34 cellular contexts compared by ENCODE assay signal in the genomic region with DNA sequence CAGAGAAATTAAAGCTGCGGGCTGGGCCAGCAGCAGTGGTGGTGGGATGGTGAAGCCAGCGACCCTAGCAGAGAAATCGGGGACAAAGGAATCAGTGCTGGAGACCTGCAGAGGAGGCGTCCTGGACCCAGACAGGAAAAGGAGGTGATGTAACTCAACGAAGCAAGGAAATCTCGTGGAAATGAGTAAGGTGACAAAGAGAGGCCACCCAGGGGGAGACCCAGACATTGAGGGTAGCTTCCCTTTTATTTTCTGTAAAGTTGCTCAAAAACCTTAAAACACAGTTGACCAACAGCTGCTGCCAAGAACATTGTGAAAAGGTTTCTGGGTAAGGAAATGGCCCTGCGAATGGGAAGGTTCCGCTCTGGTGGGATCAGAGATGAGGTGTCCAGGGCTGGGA. TPM values are rescaled to one million over a fixed set of nuclear protein-coding genes. Genes with fewer than 3 reads are reported as not detected.
DNase-seq lines count a peak whose midpoint lies in the region; ATAC-seq and TF ChIP-seq lines count a peak whose summit lies in the region.
"Had no signal": no experiment of that assay in that cellular context is flagged by ENCODE, and none has a peak within 500 bp of the region (broad histone marks: within the 10 kb centered on the region; RNA-seq: fewer than 3 reads in every experiment).

No MANE protein-coding gene starts in this region.

- H3K4me2 ChIP-seq in neural progenitor cell: no peak overlapping the region

- no peak overlapping the region for H3K9ac ChIP-seq in neural progenitor cell

- no peaks in the 10 kb centered on the region for H4K20me1 ChIP-seq in neural progenitor cell (ENCODE audit: low read depth)

- DNase-seq in CD14-positive monocyte (ENCODE audit: low spot score): peak; percentile 88
- DNase-seq in NB4 (ENCODE audit: low read depth): peak; percentile 84
- DNase-seq in activated T-helper 1 cell treated with anti-CD3 and anti-CD28 coated beads, Interleukin-12 subunit alpha, Interleukin-12 subunit beta, Interleukin-2, Interleukin-4 antibody, amounts not matched to agents 30 ng/mL and 10 ng/mL and 1 ng/mL, durations not matched to agents 14 hours and 24 hours and 36 hours (ENCODE audit: low spot score): no peak
- no peak for DNase-seq in neural progenitor cell (ENCODE audit: low spot score)
- no peak for DNase-seq in NCI-H226
- DNase-seq in SW 1271 (lab: John Stamatoyannopoulos, UW): no peak
- DNase-seq in NCI-H82 (lab: John Stamatoyannopoulos, UW): no peak
- DNase-seq: ACHN; activated CD4-positive, alpha-beta T cell treated with anti-CD3 and anti-CD28 coated beads, Interleukin-2, amount 50 U/mL, for 4 hours; activated CD4-positive, CD25-positive, alpha-beta regulatory T cell; aorta; C1 segment of cervical spinal cord; Calu3; caudate nucleus; DMS79 treated with DMSO at 0.1 percent for 48 hours; HFFc6; hypothalamus; immature natural killer cell; left colon; NCI-H1105 treated with DMSO at 0.1 percent for 48 hours; NCI-H2029 treated with DMSO at 0.1 percent for 48 hours; NCI-H748 treated with DMSO at 0.1 percent for 48 hours; OCI-M1; stimulated activated CD4-positive, alpha-beta T cell treated with anti-CD3 and anti-CD28 coated beads, Interleukin-4, amount 100 ng/mL, for 24 hours had no signal

- no peak for TF ChIP-seq CTCF in CD14-positive monocyte (IDR thresholded peaks at IDR 0.05)
- no peak for TF ChIP-seq CTCF in NB4 (IDR thresholded peaks at IDR 0.05; ENCODE audit: low read depth, low read length)
- TF ChIP-seq CTCF in neural progenitor cell (IDR thresholded peaks at IDR 0.05): no peak

- no peaks in the 10 kb centered on the region for H3K9me3 ChIP-seq in neural progenitor cell (ENCODE audit: low read depth)

- no peak overlapping the region for H3K27ac ChIP-seq in neural progenitor cell

- ATAC-seq in esophagus mucosa: no peak
- ATAC-seq: HepG2; left colon; sciatic nerve; stimulated activated effector memory CD8-positive, alpha-beta T cell treated with anti-CD3 and anti-CD28 coated beads, Interleukin-12 subunit alpha, Interleukin-12 subunit beta, amount 100 ng/mL, for 72 hours had no signal

- H3K27ac Mint-ChIP-seq in CD14-positive monocyte (peak overlapping the region; percentile 98 to 100 (median 99)), neural progenitor cell (no peak overlapping the region)
- peak overlapping the region; percentile 44 for H3K27ac Mint-ChIP-seq in activated T-helper 1 cell treated with anti-CD3 and anti-CD28 coated beads, Interleukin-12 subunit alpha, Interleukin-12 subunit beta, Interleukin-2, Interleukin-4 antibody, amounts not matched to agents 30 ng/mL and 10 ng/mL and 1 ng/mL, durations not matched to agents 14 hours and 24 hours and 36 hours
- H3K27ac Mint-ChIP-seq: activated naive CD8-positive, alpha-beta T cell; HFFc6; memory B cell; progenitor cell of endocrine pancreas; stimulated activated effector memory CD8-positive, alpha-beta T cell treated with anti-CD3 and anti-CD28 coated beads, Interleukin-12 subunit alpha, Interleukin-12 subunit beta, amount 100 ng/mL, for 72 hours had no signal

- H3K27me3 ChIP-seq in neural progenitor cell: peaks cover 54% of the 10 kb centered on the region

- intact Hi-C loops in CD14-positive monocyte (cut with micrococcal nuclease): loop anchor here in 1 of 2 donors (2.0 to 10.0 kb wide), 2 partner anchors 51 to 111 kb away; no protein-coding TSS in a partner anchor
- intact Hi-C loops in activated T-helper 1 cell treated with anti-CD3 and anti-CD28 coated beads, Interleukin-12 subunit alpha, Interleukin-12 subunit beta, Interleukin-2, Interleukin-4 antibody, amounts not matched to agents 30 ng/mL and 10 ng/mL and 1 ng/mL, durations not matched to agents 14 hours and 24 hours and 36 hours (cut with micrococcal nuclease): no loop called here

- H3K36me3 Mint-ChIP-seq in CD14-positive monocyte: no peaks in the 10 kb centered on the region
- H3K36me3 Mint-ChIP-seq in activated T-helper 1 cell treated with anti-CD3 and anti-CD28 coated beads, Interleukin-12 subunit alpha, Interleukin-12 subunit beta, Interleukin-2, Interleukin-4 antibody, amounts not matched to agents 30 ng/mL and 10 ng/mL and 1 ng/mL, durations not matched to agents 14 hours and 24 hours and 36 hours (ENCODE audit: low read depth): no peaks in the 10 kb centered on the region
- H3K36me3 Mint-ChIP-seq in neural progenitor cell: no peaks in the 10 kb centered on the region
- H3K36me3 Mint-ChIP-seq: activated naive CD8-positive, alpha-beta T cell; immature natural killer cell; memory B cell had no signal

- peaks cover 64% of the 10 kb centered on the region for H3K4me1 Mint-ChIP-seq in CD14-positive monocyte
- peaks cover 26% of the 10 kb centered on the region for H3K4me1 Mint-ChIP-seq in activated T-helper 1 cell treated with anti-CD3 and anti-CD28 coated beads, Interleukin-12 subunit alpha, Interleukin-12 subunit beta, Interleukin-2, Interleukin-4 antibody, amounts not matched to agents 30 ng/mL and 10 ng/mL and 1 ng/mL, durations not matched to agents 14 hours and 24 hours and 36 hours (ENCODE audit: low read depth)
- peaks cover 20% of the 10 kb centered on the region for H3K4me1 Mint-ChIP-seq in neural progenitor cell

- H3K27me3 Mint-ChIP-seq in CD14-positive monocyte (ENCODE audit: low read depth in 3 of 3) (peaks cover 0 to 10% (median 2%) of the 10 kb centered on the region in 3 donors), neural progenitor cell (ENCODE audit: insufficient read depth, low read depth) (peaks cover 16% of the 10 kb centered on the region)
- H3K27me3 Mint-ChIP-seq in activated T-helper 1 cell treated with anti-CD3 and anti-CD28 coated beads, Interleukin-12 subunit alpha, Interleukin-12 subunit beta, Interleukin-2, Interleukin-4 antibody, amounts not matched to agents 30 ng/mL and 10 ng/mL and 1 ng/mL, durations not matched to agents 14 hours and 24 hours and 36 hours (ENCODE audit: insufficient read depth): peaks cover 6% of the 10 kb centered on the region
- H3K27me3 Mint-ChIP-seq: activated naive CD8-positive, alpha-beta T cell; memory B cell had no signal

- peaks cover 4% of the 10 kb centered on the region for H3F3A ChIP-seq in neural progenitor cell (ENCODE audit: low read depth)

- H3K4me3 Mint-ChIP-seq in CD14-positive monocyte: peak overlapping the region in 1 of 2 donors; percentile 36
- no peak overlapping the region for H3K4me3 Mint-ChIP-seq in activated T-helper 1 cell treated with anti-CD3 and anti-CD28 coated beads, Interleukin-12 subunit alpha, Interleukin-12 subunit beta, Interleukin-2, Interleukin-4 antibody, amounts not matched to agents 30 ng/mL and 10 ng/mL and 1 ng/mL, durations not matched to agents 14 hours and 24 hours and 36 hours
- H3K4me3 Mint-ChIP-seq in neural progenitor cell: peak overlapping the region; percentile 50
- H3K4me3 Mint-ChIP-seq: activated naive CD8-positive, alpha-beta T cell; HFFc6; immature natural killer cell; memory B cell; neural crest cell; stimulated activated effector memory CD8-positive, alpha-beta T cell treated with anti-CD3 and anti-CD28 coated beads, Interleukin-12 subunit alpha, Interleukin-12 subunit beta, amount 100 ng/mL, for 72 hours had no signal

- no peak overlapping the region for H3K4me3 ChIP-seq in NB4 (ENCODE audit: low read depth, low read length)
- no peak overlapping the region for H3K4me3 ChIP-seq in neural progenitor cell

- H3K79me2 ChIP-seq in neural progenitor cell (ENCODE audit: low read depth): no peaks in the 10 kb centered on the region

- TF ChIP-seq POLR2A in NB4 (IDR thresholded peaks at IDR 0.05; ENCODE audit: extremely low read depth, insufficient read length): no peak

- no peak overlapping the region for H2AFZ ChIP-seq in neural progenitor cell (replicated peaks)

- peaks cover 4% of the 10 kb centered on the region for H3K4me1 ChIP-seq in neural progenitor cell

- H3K36me3 ChIP-seq in neural progenitor cell: no peaks in the 10 kb centered on the region

- peaks cover 0 to 2% (median 0%) of the 10 kb centered on the region in 7 donors for H3K9me3 Mint-ChIP-seq in CD14-positive monocyte
- H3K9me3 Mint-ChIP-seq in activated T-helper 1 cell treated with anti-CD3 and anti-CD28 coated beads, Interleukin-12 subunit alpha, Interleukin-12 subunit beta, Interleukin-2, Interleukin-4 antibody, amounts not matched to agents 30 ng/mL and 10 ng/mL and 1 ng/mL, durations not matched to agents 14 hours and 24 hours and 36 hours: no peaks in the 10 kb centered on the region
- H3K9me3 Mint-ChIP-seq in neural progenitor cell: no peaks in the 10 kb centered on the region
- H3K9me3 Mint-ChIP-seq: HFFc6; immature natural killer cell; memory B cell; neural crest cell; stimulated activated effector memory CD8-positive, alpha-beta T cell treated with anti-CD3 and anti-CD28 coated beads, Interleukin-12 subunit alpha, Interleukin-12 subunit beta, amount 100 ng/mL, for 72 hours had no signal

RNA-seq across cellular contexts. Expression of a gene that starts 13.3 kb away (rescaled TPM):
- polyA plus RNA-seq in CD14-positive monocyte: 100 to 1,000 TPM in 1 of 2 donors, 10 to 100 TPM in 1; 60.0 to 119 TPM
- not detected in 2 replicates for total RNA-seq in activated T-helper 1 cell treated with anti-CD3 and anti-CD28 coated beads, Interleukin-12 subunit alpha, Interleukin-12 subunit beta, Interleukin-2, Interleukin-4 antibody, amounts not matched to agents 30 ng/mL and 10 ng/mL and 1 ng/mL, durations not matched to agents 14 hours and 24 hours and 36 hours
- total RNA-seq in neural progenitor cell (ENCODE audit: low replicate concordance) (not detected in 2 replicates), esophagus mucosa (not detected)
- total RNA-seq: aorta, Calu3, dermis microvascular lymphatic vessel endothelial cell, HepG2, HFFc6, left colon, neural crest cell, progenitor cell of endocrine pancreas, ureter had no signal
- polyA plus RNA-seq: HepG2 had no signal

RNA-seq across cellular contexts. Expression of a gene that starts 18.7 kb away (rescaled TPM):
- 100 to 1,000 TPM; 249 to 327 TPM for polyA plus RNA-seq in CD14-positive monocyte
- 101 and 102 TPM in 2 replicates for total RNA-seq in activated T-helper 1 cell treated with anti-CD3 and anti-CD28 coated beads, Interleukin-12 subunit alpha, Interleukin-12 subunit beta, Interleukin-2, Interleukin-4 antibody, amounts not matched to agents 30 ng/mL and 10 ng/mL and 1 ng/mL, durations not matched to agents 14 hours and 24 hours and 36 hours
- 12.7 and 21.9 TPM in 2 replicates for total RNA-seq in neural progenitor cell (ENCODE audit: low replicate concordance)
- total RNA-seq in esophagus mucosa: 62.7 TPM

RNA-seq across cellular contexts. Expression of a gene that starts 21.3 kb away (rescaled TPM):
- polyA plus RNA-seq in CD14-positive monocyte: 100 to 1,000 TPM in 1 of 2 donors, 10 to 100 TPM in 1; 79.4 to 104 TPM
- total RNA-seq in activated T-helper 1 cell treated with anti-CD3 and anti-CD28 coated beads, Interleukin-12 subunit alpha, Interleukin-12 subunit beta, Interleukin-2, Interleukin-4 antibody, amounts not matched to agents 30 ng/mL and 10 ng/mL and 1 ng/mL, durations not matched to agents 14 hours and 24 hours and 36 hours: not detected in 2 replicates
- total RNA-seq in neural progenitor cell (ENCODE audit: low replicate concordance) (not detected in 2 replicates), esophagus mucosa (0.24 TPM)
- total RNA-seq: Calu3, dermis microvascular lymphatic vessel endothelial cell, HepG2, HFFc6, left colon, neural crest cell, progenitor cell of endocrine pancreas, ureter had no signal
- polyA plus RNA-seq: HepG2 had no signal

RNA-seq across cellular contexts. Expression of a gene that starts 22.1 kb away (rescaled TPM):
- not detected for polyA plus RNA-seq in CD14-positive monocyte
- 0.34 and 1.4 TPM in 2 replicates for total RNA-seq in activated T-helper 1 cell treated with anti-CD3 and anti-CD28 coated beads, Interleukin-12 subunit alpha, Interleukin-12 subunit beta, Interleukin-2, Interleukin-4 antibody, amounts not matched to agents 30 ng/mL and 10 ng/mL and 1 ng/mL, durations not matched to agents 14 hours and 24 hours and 36 hours
- total RNA-seq in neural progenitor cell (ENCODE audit: low replicate concordance) (not detected in 2 replicates), esophagus mucosa (not detected)
- total RNA-seq: aorta, Calu3, dermis microvascular lymphatic vessel endothelial cell, HepG2, HFFc6, neural crest cell, sciatic nerve had no signal
- polyA plus RNA-seq: aorta had no signal

RNA-seq across cellular contexts. Expression of a gene that starts 25.1 kb away (rescaled TPM):
- polyA plus RNA-seq in CD14-positive monocyte: 100 to 1,000 TPM; 414 to 449 TPM
- total RNA-seq in activated T-helper 1 cell treated with anti-CD3 and anti-CD28 coated beads, Interleukin-12 subunit alpha, Interleukin-12 subunit beta, Interleukin-2, Interleukin-4 antibody, amounts not matched to agents 30 ng/mL and 10 ng/mL and 1 ng/mL, durations not matched to agents 14 hours and 24 hours and 36 hours: 72.2 and 86.8 TPM in 2 replicates
- total RNA-seq in neural progenitor cell (ENCODE audit: low replicate concordance) (24.4 and 53.7 TPM in 2 replicates), esophagus mucosa (127 TPM)

Comparison
In these comparisons a context has a peak if more than half of its experiments do, and no peak if none do; other contexts are left out.
1. DNase-seq: peak in CD14-positive monocyte (single experiment) and NB4 (single experiment); none in activated T-helper 1 cell treated with anti-CD3 and anti-CD28 coated beads, Interleukin-12 subunit alpha, Interleukin-12 subunit beta, Interleukin-2, Interleukin-4 antibody, amounts not matched to agents 30 ng/mL and 10 ng/mL and 1 ng/mL, durations not matched to agents 14 hours and 24 hours and 36 hours (single experiment), neural progenitor cell (single experiment), NCI-H226 (single experiment), SW 1271 (0 of 2) and NCI-H82 (single experiment).